Comparison of ENCODE assay signal across 1 cellular context in genomic region chr2:133791191-133791590, GRCh38.
TF ChIP-seq lines count a peak whose summit lies in the region.

No MANE protein-coding gene starts in this region.

TF ChIP-seq in SK-N-SH, 30 proteins besides CTCF, POLR2A, EP300 and RAD21 (continued from another document):
- TF ChIP-seq, protein P1, sequence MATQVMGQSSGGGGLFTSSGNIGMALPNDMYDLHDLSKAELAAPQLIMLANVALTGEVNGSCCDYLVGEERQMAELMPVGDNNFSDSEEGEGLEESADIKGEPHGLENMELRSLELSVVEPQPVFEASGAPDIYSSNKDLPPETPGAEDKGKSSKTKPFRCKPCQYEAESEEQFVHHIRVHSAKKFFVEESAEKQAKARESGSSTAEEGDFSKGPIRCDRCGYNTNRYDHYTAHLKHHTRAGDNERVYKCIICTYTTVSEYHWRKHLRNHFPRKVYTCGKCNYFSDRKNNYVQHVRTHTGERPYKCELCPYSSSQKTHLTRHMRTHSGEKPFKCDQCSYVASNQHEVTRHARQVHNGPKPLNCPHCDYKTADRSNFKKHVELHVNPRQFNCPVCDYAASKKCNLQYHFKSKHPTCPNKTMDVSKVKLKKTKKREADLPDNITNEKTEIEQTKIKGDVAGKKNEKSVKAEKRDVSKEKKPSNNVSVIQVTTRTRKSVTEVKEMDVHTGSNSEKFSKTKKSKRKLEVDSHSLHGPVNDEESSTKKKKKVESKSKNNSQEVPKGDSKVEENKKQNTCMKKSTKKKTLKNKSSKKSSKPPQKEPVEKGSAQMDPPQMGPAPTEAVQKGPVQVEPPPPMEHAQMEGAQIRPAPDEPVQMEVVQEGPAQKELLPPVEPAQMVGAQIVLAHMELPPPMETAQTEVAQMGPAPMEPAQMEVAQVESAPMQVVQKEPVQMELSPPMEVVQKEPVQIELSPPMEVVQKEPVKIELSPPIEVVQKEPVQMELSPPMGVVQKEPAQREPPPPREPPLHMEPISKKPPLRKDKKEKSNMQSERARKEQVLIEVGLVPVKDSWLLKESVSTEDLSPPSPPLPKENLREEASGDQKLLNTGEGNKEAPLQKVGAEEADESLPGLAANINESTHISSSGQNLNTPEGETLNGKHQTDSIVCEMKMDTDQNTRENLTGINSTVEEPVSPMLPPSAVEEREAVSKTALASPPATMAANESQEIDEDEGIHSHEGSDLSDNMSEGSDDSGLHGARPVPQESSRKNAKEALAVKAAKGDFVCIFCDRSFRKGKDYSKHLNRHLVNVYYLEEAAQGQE (IDR thresholded peaks at IDR 0.05; ENCODE audit: low read depth, low read length) = no peak
- TF ChIP-seq JUND (IDR thresholded peaks at IDR 0.05) (peak; percentile 58), TCF12 (IDR thresholded peaks at IDR 0.05) (peak; percentile 74), USF2 (IDR thresholded peaks at IDR 0.05; ENCODE audit: borderline replicate concordance, low read depth, low read length) (no peak), SIN3A (IDR thresholded peaks at IDR 0.05; ENCODE audit: borderline replicate concordance, low read depth, low read length) (no peak), YY1 (IDR thresholded peaks at IDR 0.05; ENCODE audit: low read depth) (no peak), MAX (IDR thresholded peaks at IDR 0.05; ENCODE audit: low read depth) (no peak; the same call in 1 of the 2 replicates), NFIC (IDR thresholded peaks at IDR 0.05; ENCODE audit: borderline replicate concordance) (peak; percentile 5; the same call in 1 of the 2 replicates), FOXM1 (IDR thresholded peaks at IDR 0.05; ENCODE audit: low read depth) (0 out of 2 replicates have a peak, but pooled peaks have one; percentile 40), FOXJ3 (CRISPR knock-in tag; IDR thresholded peaks at IDR 0.05) (no peak), PBX3 (IDR thresholded peaks at IDR 0.05) (peak; percentile 49), RXRA (IDR thresholded peaks at IDR 0.05; ENCODE audit: borderline replicate concordance, low read depth) (no peak), MXI1 (IDR thresholded peaks at IDR 0.05; ENCODE audit: low read depth, low read length) (no peak), GATA2 (CRISPR knock-in tag; IDR thresholded peaks at IDR 0.05) (no peak), ELF1 (IDR thresholded peaks at IDR 0.05) (no peak), RFX5 (IDR thresholded peaks at IDR 0.05; ENCODE audit: low read length) (no peak), POLR2AphosphoS5 (IDR thresholded peaks at IDR 0.05; ENCODE audit: low read depth, low read length) (no peak), IRF3 (IDR thresholded peaks at IDR 0.05; ENCODE audit: low read depth, low read length) (no peak), RCOR1 (IDR thresholded peaks at IDR 0.05; ENCODE audit: low read length) (no peak), FOSL2 (IDR thresholded peaks at IDR 0.05; ENCODE audit: borderline replicate concordance, low read depth) (peak; percentile 63; the same call in 1 of the 2 replicates)
- TF ChIP-seq, protein P2, sequence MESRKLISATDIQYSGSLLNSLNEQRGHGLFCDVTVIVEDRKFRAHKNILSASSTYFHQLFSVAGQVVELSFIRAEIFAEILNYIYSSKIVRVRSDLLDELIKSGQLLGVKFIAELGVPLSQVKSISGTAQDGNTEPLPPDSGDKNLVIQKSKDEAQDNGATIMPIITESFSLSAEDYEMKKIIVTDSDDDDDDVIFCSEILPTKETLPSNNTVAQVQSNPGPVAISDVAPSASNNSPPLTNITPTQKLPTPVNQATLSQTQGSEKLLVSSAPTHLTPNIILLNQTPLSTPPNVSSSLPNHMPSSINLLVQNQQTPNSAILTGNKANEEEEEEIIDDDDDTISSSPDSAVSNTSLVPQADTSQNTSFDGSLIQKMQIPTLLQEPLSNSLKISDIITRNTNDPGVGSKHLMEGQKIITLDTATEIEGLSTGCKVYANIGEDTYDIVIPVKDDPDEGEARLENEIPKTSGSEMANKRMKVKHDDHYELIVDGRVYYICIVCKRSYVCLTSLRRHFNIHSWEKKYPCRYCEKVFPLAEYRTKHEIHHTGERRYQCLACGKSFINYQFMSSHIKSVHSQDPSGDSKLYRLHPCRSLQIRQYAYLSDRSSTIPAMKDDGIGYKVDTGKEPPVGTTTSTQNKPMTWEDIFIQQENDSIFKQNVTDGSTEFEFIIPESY (IDR thresholded peaks at IDR 0.05; ENCODE audit: borderline replicate concordance, low read depth) = no peak
- TF ChIP-seq, protein P3, sequence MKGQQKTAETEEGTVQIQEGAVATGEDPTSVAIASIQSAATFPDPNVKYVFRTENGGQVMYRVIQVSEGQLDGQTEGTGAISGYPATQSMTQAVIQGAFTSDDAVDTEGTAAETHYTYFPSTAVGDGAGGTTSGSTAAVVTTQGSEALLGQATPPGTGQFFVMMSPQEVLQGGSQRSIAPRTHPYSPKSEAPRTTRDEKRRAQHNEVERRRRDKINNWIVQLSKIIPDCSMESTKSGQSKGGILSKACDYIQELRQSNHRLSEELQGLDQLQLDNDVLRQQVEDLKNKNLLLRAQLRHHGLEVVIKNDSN (IDR thresholded peaks at IDR 0.05; ENCODE audit: borderline replicate concordance, low read depth) = no peak
